In the genomic region with DNA sequence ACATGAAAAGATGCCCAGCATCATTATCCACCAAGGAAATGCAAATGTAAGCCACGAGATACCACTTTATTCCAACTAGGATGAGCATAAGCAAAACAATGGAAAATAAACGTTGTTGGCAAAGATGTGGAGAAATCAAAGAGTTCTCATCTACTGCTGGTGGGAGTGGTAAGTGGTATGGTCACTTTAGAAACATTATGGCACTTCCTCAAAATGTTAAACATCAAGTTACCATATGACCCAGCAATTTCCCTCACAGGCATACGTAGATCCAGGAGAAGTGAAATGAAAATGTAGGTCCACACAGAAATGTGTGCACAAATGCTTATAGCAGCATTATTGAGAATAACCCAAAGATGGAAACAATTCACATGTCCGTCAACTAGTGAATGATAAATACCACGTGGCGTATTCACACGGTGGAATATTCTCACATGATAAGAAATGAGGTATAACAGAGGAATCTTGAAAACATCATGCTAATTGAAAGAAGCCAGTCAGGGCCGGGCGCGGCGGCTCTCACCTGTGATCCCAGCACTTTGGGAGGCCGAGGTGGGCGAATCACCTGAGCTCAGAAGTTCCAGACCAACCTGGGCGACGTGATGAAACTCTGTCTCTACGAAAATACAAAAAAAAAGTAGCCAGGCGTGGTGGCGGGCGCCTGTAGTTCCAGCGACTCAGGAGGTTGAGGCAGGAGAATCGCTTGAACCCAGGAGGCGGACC, we compare ENCODE assay signal across 18 cellular contexts. TPM values are rescaled to one million over a fixed set of nuclear protein-coding genes. Genes with fewer than 3 reads are reported as not detected.
DNase-seq lines count a peak whose midpoint lies in the region; ATAC-seq, FAIRE-seq and TF ChIP-seq lines count a peak whose summit lies in the region.
"Had no signal": no experiment of that assay in that cellular context is flagged by ENCODE, and none has a peak within 500 bp of the region (broad histone marks: within the 10 kb centered on the region; RNA-seq: fewer than 3 reads in every experiment).

No MANE protein-coding gene starts in this region.

- peaks cover 24% of the 10 kb centered on the region for H3K4me1 ChIP-seq in HepG2 (ENCODE audit: insufficient read depth, low read length)
- H3K4me1 ChIP-seq in right lobe of liver: no peaks in the 10 kb centered on the region
- H3K4me1 ChIP-seq in GM12878 (ENCODE audit: control insufficient read depth, insufficient read depth, low read length): no peaks in the 10 kb centered on the region
- H3K4me1 ChIP-seq in upper lobe of right lung: no peaks in the 10 kb centered on the region
- H3K4me1 ChIP-seq in colonic mucosa: no peaks in the 10 kb centered on the region
- H3K4me1 ChIP-seq: A549, HAP-1 had no signal

- POLR2A ChIA-PET in HepG2 (lab: Yijun Ruan, JAX): no interaction called here
- POLR2A ChIA-PET in GM12878 (lab: Charles Lee): no interaction called here

- no peak overlapping the region for H3K27ac Mint-ChIP-seq in activated T-cell treated with anti-CD3 and anti-CD28 coated beads, Interleukin-2, amount 50 U/mL, for 72 hours
- H3K27ac Mint-ChIP-seq: CD4-positive, alpha-beta T cell had no signal

- peaks cover 16% of the 10 kb centered on the region for H3K27me3 Mint-ChIP-seq in activated T-cell treated with anti-CD3 and anti-CD28 coated beads, Interleukin-2, amount 50 U/mL, for 72 hours (ENCODE audit: low read depth)

- TF ChIP-seq CTCF in HepG2 (CRISPR knock-in tag; IDR thresholded peaks at IDR 0.05): no peak
- TF ChIP-seq CTCF in right lobe of liver (IDR thresholded peaks at IDR 0.05): no peak
- TF ChIP-seq CTCF in GM12878 (IDR thresholded peaks at IDR 0.05 in 2 of 3, conservative IDR thresholded peaks at IDR 0.05 in 1 of 3; ENCODE audit: control insufficient read depth in 2 of 3, extremely low read depth in 1 of 3, insufficient read depth in 1 of 3, low read depth in 3 of 3, low read length in 3 of 3): no peak
- no peak for TF ChIP-seq CTCF in upper lobe of right lung (IDR thresholded peaks at IDR 0.05)
- TF ChIP-seq CTCF in GM13977 (IDR thresholded peaks at IDR 0.05; ENCODE audit: extremely low read depth, insufficient read depth, missing control alignments): no peak
- no peak for TF ChIP-seq CTCF in colonic mucosa (IDR thresholded peaks at IDR 0.05)

- RAD21 ChIA-PET in GM12878 (lab: Charles Lee; ENCODE audit: unreplicated experiment): no interaction called here

- H3K36me3 ChIP-seq in HepG2 (replicated peaks in 1 of 2; ENCODE audit: control insufficient read depth in 1 of 2, insufficient read depth in 2 of 2, low read length in 2 of 2) (no peaks in the 10 kb centered on the region), right lobe of liver (no peaks in the 10 kb centered on the region), GM12878 (ENCODE audit: control insufficient read depth in 2 of 2, insufficient read depth in 2 of 2, low read length in 1 of 2) (no peaks in the 10 kb centered on the region), upper lobe of right lung (no peaks in the 10 kb centered on the region), colonic mucosa (no peaks in the 10 kb centered on the region)
- H3K36me3 ChIP-seq: HAP-1 had no signal

- CTCF ChIA-PET in HepG2 (lab: Yijun Ruan, JAX; ENCODE audit: low intra/inter-chr PET ratio, low total read pairs) (no interaction called here), GM12878 (lab: Yijun Ruan, JAX) (no interaction called here)

- TF ChIP-seq RAD21 in HepG2 (CRISPR knock-in tag; IDR thresholded peaks at IDR 0.05) (no peak), GM12878 (IDR thresholded peaks at IDR 0.05; ENCODE audit: insufficient read depth, low read depth, low read length) (no peak)

- in situ Hi-C loops in HepG2 (cut with HindIII; ENCODE audit: extremely low pct_ligation_motif_present, low pct_unique_long_range_greater_than_20kb): loop anchor here (5.0 kb wide), 1 partner anchor 54 kb away; no protein-coding TSS in a partner anchor
- in situ Hi-C loops in GM12878 (cut with MboI): no loop called here
- in situ Hi-C loops in GM13977 (cut with MboI; ENCODE audit: low pct_unique_long_range_greater_than_20kb, low sequenced_read_pairs, unreplicated experiment): no loop called here

- H2AFZ ChIP-seq in HepG2 (ENCODE audit: low read length) (no peak overlapping the region), GM12878 (ENCODE audit: control insufficient read depth, low read depth, low read length) (no peak overlapping the region)
- H2AFZ ChIP-seq: GM23248 had no signal

- TF ChIP-seq POLR2A in HepG2 (IDR thresholded peaks at IDR 0.05; ENCODE audit: insufficient read depth in 1 of 2, low read depth in 2 of 2, low read length in 2 of 2): no peak
- no peak for TF ChIP-seq POLR2A in right lobe of liver (IDR thresholded peaks at IDR 0.05)
- TF ChIP-seq POLR2A in GM12878 (IDR thresholded peaks at IDR 0.05; ENCODE audit: low read depth, low read length): no peak

- no peak overlapping the region for H3K4me2 ChIP-seq in HepG2 (ENCODE audit: low read depth, low read length)
- H3K4me2 ChIP-seq in GM12878 (ENCODE audit: control insufficient read depth, insufficient read depth): no peak overlapping the region
- H3K4me2 ChIP-seq: A549 had no signal

- no peak overlapping the region for H3K4me3 Mint-ChIP-seq in activated T-cell treated with anti-CD3 and anti-CD28 coated beads, Interleukin-2, amount 50 U/mL, for 72 hours
- H3K4me3 Mint-ChIP-seq: CD4-positive, alpha-beta T cell had no signal

- peaks cover 11% of the 10 kb centered on the region for H3K4me1 Mint-ChIP-seq in activated T-cell treated with anti-CD3 and anti-CD28 coated beads, Interleukin-2, amount 50 U/mL, for 72 hours (ENCODE audit: low read depth)

- H4K20me1 ChIP-seq in HepG2 (ENCODE audit: insufficient read depth, low read length) (no peaks in the 10 kb centered on the region), GM12878 (ENCODE audit: control insufficient read depth, insufficient read depth) (no peaks in the 10 kb centered on the region)

- no peak overlapping the region for H3K27ac ChIP-seq in HepG2 (ENCODE audit: extremely low read length, insufficient read depth, low read length)
- no peak overlapping the region for H3K27ac ChIP-seq in right lobe of liver
- H3K27ac ChIP-seq in GM12878 (ENCODE audit: control insufficient read depth, insufficient read depth): no peak overlapping the region
- H3K27ac ChIP-seq in upper lobe of right lung: no peak overlapping the region
- H3K27ac ChIP-seq in colonic mucosa: no peak overlapping the region
- H3K27ac ChIP-seq: A549, C4-2B, GM23248 had no signal

- DNase-seq in HepG2 (ENCODE audit: low spot score) (no peak), right lobe of liver (no peak), MV-4-11 (lab: John Stamatoyannopoulos, UW) (peak; percentile 64), GM12878 (ENCODE audit: low read depth, low spot score) (no peak), upper lobe of right lung (peak; percentile 25), GM13977 (ENCODE audit: low spot score) (no peak), colonic mucosa (no peak)
- DNase-seq in activated T-cell treated with anti-CD3 and anti-CD28 coated beads, Interleukin-2, amount 50 U/mL, for 72 hours: no peak
- DNase-seq: AML-193; Caco-2; CD4-positive, alpha-beta T cell; GM23248 had no signal

- TF ChIP-seq EP300 in HepG2 (IDR thresholded peaks at IDR 0.05; ENCODE audit: low read depth in 2 of 2, low read length in 2 of 2) (no peak), HepG2 (CRISPR knock-in tag; IDR thresholded peaks at IDR 0.05; ENCODE audit: borderline replicate concordance) (no peak), GM12878 (IDR thresholded peaks at IDR 0.05; ENCODE audit: borderline replicate concordance in 1 of 2, control insufficient read depth in 1 of 2, low read depth in 2 of 2, low read length in 2 of 2) (no peak)

- no peaks in the 10 kb centered on the region for H3K9me3 ChIP-seq in HepG2 (ENCODE audit: low read length)
- H3K9me3 ChIP-seq in right lobe of liver: no peaks in the 10 kb centered on the region
- H3K9me3 ChIP-seq in GM12878 (replicated peaks; ENCODE audit: control insufficient read depth, insufficient read depth, low read length): no peaks in the 10 kb centered on the region
- no peaks in the 10 kb centered on the region for H3K9me3 ChIP-seq in upper lobe of right lung
- no peaks in the 10 kb centered on the region for H3K9me3 ChIP-seq in colonic mucosa
- H3K9me3 ChIP-seq: A549, Caco-2, HAP-1 had no signal

- no peak for FAIRE-seq in HepG2 (lab: Jason Lieb, UNC)
- no peak for FAIRE-seq in GM12878 (lab: Jason Lieb, UNC)
- FAIRE-seq: A549, D721Med, G401.6 had no signal

- no peaks in the 10 kb centered on the region for H3K36me3 Mint-ChIP-seq in activated T-cell treated with anti-CD3 and anti-CD28 coated beads, Interleukin-2, amount 50 U/mL, for 72 hours (ENCODE audit: insufficient read depth in 2 of 2)

- intact Hi-C loops in HepG2 (cut with micrococcal nuclease; ENCODE audit: unreplicated experiment): no loop called here
- intact Hi-C loops in right lobe of liver (cut with DNase I): no loop called here
- intact Hi-C loops in GM12878 (cut with micrococcal nuclease; ENCODE audit: unreplicated experiment): no loop called here
- intact Hi-C loops in upper lobe of right lung (cut with DNase I): no loop called here
- intact Hi-C loops in colonic mucosa (cut with DNase I): no loop called here

- WGBS in HepG2 (ENCODE audit: low lambda C conversion rate): 34% methylated on average over 22 of the region's 22 CpGs
- WGBS in right lobe of liver (ENCODE audit: insufficient coverage, low coverage, low lambda C conversion rate, missing lambda C conversion rate): 66% methylated on average over 22 of the region's 22 CpGs
- 56% methylated on average over 22 of the region's 22 CpGs for WGBS in GM12878 (ENCODE audit: insufficient coverage, insufficient replicate concordance, low lambda C conversion rate, missing lambda C conversion rate)

- H3K27me3 ChIP-seq in HepG2 (ENCODE audit: control insufficient read depth in 1 of 2, insufficient read depth in 2 of 2, low read length in 2 of 2): peaks cover 0 to 14% of the 10 kb centered on the region in 2 experiments; a peak in 2 of 5 replicates
- no peaks in the 10 kb centered on the region for H3K27me3 ChIP-seq in right lobe of liver
- peaks cover 0 to 2% of the 10 kb centered on the region in 2 experiments; a peak in 2 of 4 replicates for H3K27me3 ChIP-seq in GM12878 (replicated peaks in 1 of 2; ENCODE audit: control insufficient read depth in 2 of 2, insufficient read depth in 2 of 2, low read length in 1 of 2)
- H3K27me3 ChIP-seq in upper lobe of right lung: peaks cover 6% of the 10 kb centered on the region
- no peaks in the 10 kb centered on the region for H3K27me3 ChIP-seq in colonic mucosa

- ATAC-seq in HepG2 (no peak), right lobe of liver (no peak), GM12878 (no peak), upper lobe of right lung (no peak)
- no peak for ATAC-seq in activated T-cell treated with anti-CD3 and anti-CD28 coated beads, Interleukin-2, amount 50 U/mL, for 72 hours (replicated peaks in 1 of 2)
- ATAC-seq: A549 had no signal

- H3K9me3 Mint-ChIP-seq in activated T-cell treated with anti-CD3 and anti-CD28 coated beads, Interleukin-2, amount 50 U/mL, for 72 hours: no peaks in the 10 kb centered on the region
- H3K9me3 Mint-ChIP-seq: CD4-positive, alpha-beta T cell had no signal

- BruUV-seq in HepG2 (replicated peaks; lab: Mats Ljungman, UMichigan): no TSS peak
- BruUV-seq in GM12878 (replicated peaks; lab: Mats Ljungman, UMichigan): no TSS peak

- SMC1A ChIA-PET in GM12878 (lab: Charles Lee; ENCODE audit: uncharacterized antibody, unreplicated experiment): no interaction called here

- H3K9ac ChIP-seq in HepG2 (ENCODE audit: insufficient read depth, low read depth, low read length) (no peak overlapping the region), GM12878 (ENCODE audit: control insufficient read depth, insufficient read depth, low read length) (no peak overlapping the region), colonic mucosa (ENCODE audit: low read depth in 2 of 2, low read length in 2 of 2) (no peak overlapping the region)
- H3K9ac ChIP-seq: GM23248 had no signal

- H3K4me3 ChIP-seq in HepG2 (replicated peaks in 1 of 3; ENCODE audit: insufficient read depth in 1 of 3, low read depth in 2 of 3, low read length in 3 of 3): no peak overlapping the region
- no peak overlapping the region for H3K4me3 ChIP-seq in right lobe of liver
- no peak overlapping the region for H3K4me3 ChIP-seq in GM12878
- H3K4me3 ChIP-seq in upper lobe of right lung: no peak overlapping the region
- H3K4me3 ChIP-seq in colonic mucosa: no peak overlapping the region
- H3K4me3 ChIP-seq: A549, GM23248, HAP-1 had no signal

- H3K79me2 ChIP-seq in HepG2 (ENCODE audit: insufficient read depth, low read length): no peaks in the 10 kb centered on the region
- H3K79me2 ChIP-seq in GM12878 (ENCODE audit: control insufficient read depth, insufficient read depth, low read length): no peaks in the 10 kb centered on the region

RNA-seq across cellular contexts. Expression of a gene that starts 16.4 kb away (rescaled TPM):
- total RNA-seq in HepG2 (2016; rRNA removed; fragmentation: Illumina TruSeq; extraction: Trizol) (not detected in 2 replicates), right lobe of liver (10 to 100 TPM in 1 of 6 experiments, 1 to 10 TPM in 5; 5.3 to 15.1 (median 8.0) TPM), GM12878 (2014; rRNA removed) (not detected in 2 replicates), GM12878 (2014; rRNA removed; fragmentation: Illumina TruSeq; extraction: Trizol) (not detected in 2 replicates), GM12878 (2021) (0.27 TPM in 1 of 2 replicates, not detected in the other), upper lobe of right lung (38.6 TPM), colonic mucosa (1 to 10 TPM; 3.1 to 3.3 TPM)
- total RNA-seq in HepG2 (2016; cell fraction: cytosol; rRNA removed; fragmentation: Illumina TruSeq; extraction: Trizol; ENCODE audit: low read depth): not detected in 2 replicates
- not detected in 2 replicates for total RNA-seq in HepG2 (2016; cell fraction: insoluble cytoplasmic fraction; rRNA removed; fragmentation: Illumina TruSeq; extraction: Trizol)
- total RNA-seq in HepG2 (2016; cell fraction: membrane; rRNA removed; fragmentation: Illumina TruSeq; extraction: Trizol): not detected in 2 replicates
- not detected in 2 replicates for total RNA-seq in HepG2 (2016; cell fraction: nucleus; rRNA removed; fragmentation: Illumina TruSeq; extraction: Trizol)
- polyA plus RNA-seq in HepG2 (2011; rRNA removed) (not detected in 2 replicates), GM12878 (2011; rRNA removed) (0.06 and 0.18 TPM in 2 replicates), GM12878 (2014; fragmentation: Illumina TruSeq; extraction: Trizol) (not detected in 2 replicates), GM12878 (2014; fragmentation: Nextera tagmentation; extraction: Ambion mirVana) (not detected), GM12878 (2014; rRNA removed) (not detected in 2 replicates), GM12878 (2016; fragmentation: Nextera tagmentation; extraction: Ambion mirVana) (not detected)
- polyA plus RNA-seq in HepG2 (2011; cell fraction: cytosol; rRNA removed): 0.01 and 0.04 TPM in 2 replicates
- polyA plus RNA-seq in HepG2 (2011; cell fraction: nucleus; rRNA removed): 0.10 and 0.19 TPM in 2 replicates
- polyA plus RNA-seq in HepG2 (2012): not detected in 2 replicates
- not detected in 2 replicates for polyA plus RNA-seq in HepG2 (2016; cell fraction: cytosol; fragmentation: Illumina TruSeq; extraction: Trizol; ENCODE audit: low read depth)
- not detected in 2 replicates for polyA plus RNA-seq in HepG2 (2016; cell fraction: insoluble cytoplasmic fraction; fragmentation: Illumina TruSeq; extraction: Trizol; ENCODE audit: low read depth)
- not detected in 2 replicates for polyA plus RNA-seq in HepG2 (2016; cell fraction: membrane; fragmentation: Illumina TruSeq; extraction: Trizol; ENCODE audit: low read depth)
- polyA plus RNA-seq in HepG2 (2016; cell fraction: nucleus; fragmentation: Illumina TruSeq; extraction: Trizol; ENCODE audit: insufficient read depth, low read depth): not detected in 2 replicates
- polyA minus RNA-seq in HepG2 (2011; rRNA and poly(A)+ RNA removed; ENCODE audit: low replicate concordance): not detected in 2 replicates
- not detected in 2 replicates for polyA minus RNA-seq in HepG2 (2011; cell fraction: cytosol; rRNA and poly(A)+ RNA removed)
- polyA minus RNA-seq in HepG2 (2011; cell fraction: nucleus; rRNA and poly(A)+ RNA removed): not detected in 2 replicates
- not detected in 2 replicates for total RNA-seq in GM12878 (2013; cell fraction: nucleolus; rRNA removed)
- polyA plus RNA-seq in GM12878 (2011; ENCODE audit: low read depth): not detected
- polyA plus RNA-seq in GM12878 (2011; cell fraction: cytosol; rRNA removed): 0.03 and 0.06 TPM in 2 replicates
- polyA plus RNA-seq in GM12878 (2011; cell fraction: nucleus; rRNA removed): 0.73 and 0.80 TPM in 2 replicates
- not detected in 2 replicates for polyA plus RNA-seq in GM12878 (2012)
- polyA minus RNA-seq in GM12878 (2011; rRNA and poly(A)+ RNA removed): 0.21 and 0.29 TPM in 2 replicates
- not detected in 2 replicates for polyA minus RNA-seq in GM12878 (2011; cell fraction: cytosol; rRNA and poly(A)+ RNA removed)
- polyA minus RNA-seq in GM12878 (2011; cell fraction: nucleus; rRNA and poly(A)+ RNA removed): 0.36 and 0.38 TPM in 2 replicates
- 1 to 10 TPM in 1 of 2 donors, under 1 TPM in 1; 0.79 to 1.7 TPM for total RNA-seq in activated T-cell treated with anti-CD3 and anti-CD28 coated beads, Interleukin-2, amount 50 U/mL, for 72 hours
- total RNA-seq: Caco-2, GM23248, H4 had no signal
- polyA plus RNA-seq: GM23248 had no signal

Comparison
In these comparisons a context has a peak if more than half of its experiments do, and no peak if none do; other contexts are left out.
1. DNase-seq: peak in MV-4-11 (single experiment) and upper lobe of right lung (single experiment); none in HepG2 (single experiment), right lobe of liver (0 of 3), GM12878 (single experiment), GM13977 (single experiment), colonic mucosa (single experiment) and activated T-cell treated with anti-CD3 and anti-CD28 coated beads, Interleukin-2, amount 50 U/mL, for 72 hours (0 of 2).